8 cellular contexts compared by ENCODE assay signal in genomic region chr1:6624712-6625578, GRCh38. TPM values are rescaled to one million over a fixed set of nuclear protein-coding genes. Genes with fewer than 3 reads are reported as not detected.
DNase-seq lines count a peak whose midpoint lies in the region; ATAC-seq and TF ChIP-seq lines count a peak whose summit lies in the region.

Gene THAP3, plus strand, starts transcription at chr1:6624868. Its CDS starts 351 bp downstream, at chr1:6625219.

- no peaks in the 10 kb centered on the region for H3K27me3 Mint-ChIP-seq in activated naive CD4-positive, alpha-beta T cell treated with anti-CD3 and anti-CD28 coated beads, Interleukin-2, amount 10 ng/mL, durations not matched to agents 7 days and 5 days

- H3K9me3 Mint-ChIP-seq in activated naive CD4-positive, alpha-beta T cell treated with anti-CD3 and anti-CD28 coated beads, Interleukin-2, amount 10 ng/mL, durations not matched to agents 7 days and 5 days: no peaks in the 10 kb centered on the region

- CTCF ChIA-PET in activated naive CD4-positive, alpha-beta T cell treated with anti-CD3 and anti-CD28 coated beads, Interleukin-2, amount 10 ng/mL, durations not matched to agents 7 days and 5 days (lab: Charles Lee): no interaction called here

- peaks cover 41% of the 10 kb centered on the region for H3K36me3 Mint-ChIP-seq in activated naive CD4-positive, alpha-beta T cell treated with anti-CD3 and anti-CD28 coated beads, Interleukin-2, amount 10 ng/mL, durations not matched to agents 7 days and 5 days

- no peak for TF ChIP-seq CTCF in omental fat pad (IDR thresholded peaks at IDR 0.05)

- H3K27ac ChIP-seq in temporal lobe (ENCODE audit: low read depth, low read length): peak within 1 kb of the TSS; percentile 89

- peak within 1 kb of the TSS; percentile 90 for H3K27ac Mint-ChIP-seq in activated naive CD4-positive, alpha-beta T cell treated with anti-CD3 and anti-CD28 coated beads, Interleukin-2, amount 10 ng/mL, durations not matched to agents 7 days and 5 days

- peaks cover 33% of the 10 kb centered on the region for H3K4me1 Mint-ChIP-seq in activated naive CD4-positive, alpha-beta T cell treated with anti-CD3 and anti-CD28 coated beads, Interleukin-2, amount 10 ng/mL, durations not matched to agents 7 days and 5 days

- peak within 1 kb of the TSS; percentile 94 for H3K4me3 Mint-ChIP-seq in activated naive CD4-positive, alpha-beta T cell treated with anti-CD3 and anti-CD28 coated beads, Interleukin-2, amount 10 ng/mL, durations not matched to agents 7 days and 5 days

- DNase-seq in ELF-1 (ENCODE audit: low read depth, low spot score) (peak; percentile 90), LHCN-M2 (ENCODE audit: low read depth) (peak; percentile 95), SK-N-DZ (ENCODE audit: low spot score) (peak; percentile 73), globus pallidus (ENCODE audit: low spot score) (peak; percentile 82), omental fat pad (ENCODE audit: low spot score) (peak; percentile 65)
- DNase-seq in activated naive CD4-positive, alpha-beta T cell treated with anti-CD3 and anti-CD28 coated beads, Interleukin-2, amount 10 ng/mL, durations not matched to agents 7 days and 5 days: peak; percentile 93

- peak; percentile 75 for ATAC-seq in GM21786 (IDR thresholded peaks at IDR 0.05; ENCODE audit: unreplicated experiment)
- peak; percentile 92 for ATAC-seq in omental fat pad (ENCODE audit: low FRiP score)

RNA-seq across cellular contexts. Expression of gene THAP3, which starts in this region (rescaled TPM):
- total RNA-seq in LHCN-M2 (2014; rRNA removed): 23.3 and 25.0 TPM in 2 replicates
- polyA plus RNA-seq in LHCN-M2 (2012): 15.3 TPM
- polyA plus RNA-seq in SK-N-DZ (2014; cell fraction: cytosol; rRNA removed): 30.8 and 36.8 TPM in 2 replicates
- 23.5 and 46.2 TPM in 2 replicates for polyA plus RNA-seq in SK-N-DZ (2014; cell fraction: nucleus; rRNA removed)
- 10 to 100 TPM; 11.6 to 35.0 (median 23.2) TPM for total RNA-seq in omental fat pad
- total RNA-seq in temporal lobe: 18.2 TPM

Comparison
In these comparisons a context has a peak if more than half of its experiments do, and no peak if none do; other contexts are left out.
1. Peak in every context shown above with its lines: DNase-seq, ATAC-seq and H3K27ac ChIP-seq.